33 cellular contexts compared by ENCODE assay signal in the genomic region with DNA sequence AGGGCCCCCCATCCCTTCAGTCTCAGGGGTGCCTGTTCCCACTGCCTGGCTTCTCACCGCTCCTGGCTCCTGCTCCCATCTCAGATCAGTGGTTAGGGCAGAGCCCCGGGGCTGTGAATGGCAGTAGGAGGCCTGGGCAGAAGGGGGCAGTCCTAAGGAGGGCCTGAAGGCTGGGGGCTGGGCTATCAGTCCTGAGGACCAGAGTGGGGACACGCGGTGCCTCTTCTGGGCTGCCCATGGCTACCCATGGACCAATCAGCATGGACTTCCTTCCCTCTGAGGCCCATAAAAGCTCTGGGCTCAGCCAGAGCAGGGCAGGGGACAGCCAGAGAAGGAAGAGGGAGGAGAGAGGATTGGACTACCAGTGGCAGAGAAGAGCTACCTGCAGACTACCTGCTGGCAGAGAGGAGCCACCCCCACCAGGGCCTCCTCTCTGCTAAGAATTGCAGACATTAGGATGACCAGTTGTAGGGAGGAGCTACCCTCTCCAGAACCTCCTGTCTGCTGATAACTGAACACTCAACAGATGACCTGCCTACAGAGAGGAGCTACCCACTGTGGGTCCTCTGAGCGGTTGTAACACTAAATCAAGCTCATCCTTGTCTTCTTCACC. TPM values are rescaled to one million over a fixed set of nuclear protein-coding genes. Genes with fewer than 3 reads are reported as not detected.
"Had no signal": no experiment of that assay in that cellular context is flagged by ENCODE, and none has a peak within 500 bp of the region (broad histone marks: within the 10 kb centered on the region; RNA-seq: fewer than 3 reads in every experiment).

No MANE protein-coding gene starts in this region.

- H3K4me3 ChIP-seq: adrenal gland, MG63, SJCRH30, SK-N-MC had no signal

- H3K4me1 ChIP-seq: adrenal gland, SJCRH30 had no signal

- H3K27me3 ChIP-seq: adrenal gland, SJCRH30 had no signal

- H3K9me3 Mint-ChIP-seq: activated CD4-positive, alpha-beta memory T cell treated with anti-CD3 and anti-CD28 coated beads for 36 hours; activated naive CD4-positive, alpha-beta T cell treated with anti-CD3 and anti-CD28 coated beads for 36 hours; activated naive CD4-positive, alpha-beta T cell treated with anti-CD3 and anti-CD28 coated beads, Interleukin-2, amount 50 U/mL, for 72 hours; activated T-cell treated with anti-CD3 and anti-CD28 coated beads, Interleukin-2, amount 50 U/mL, for 4 hours; activated T-helper 1 cell treated with anti-CD3 and anti-CD28 coated beads, Interleukin-12 subunit alpha, Interleukin-12 subunit beta, Interleukin-2, Interleukin-4 antibody, amounts not matched to agents 30 ng/mL and 10 ng/mL and 1 ng/mL, durations not matched to agents 14 hours and 24 hours and 36 hours; T-helper 1 cell treated with Interleukin-12 subunit alpha and Interleukin-12 subunit beta and Interleukin-4 antibody, amounts not matched to agents 30 μg/mL and 1 μg/mL, for 36 hours; T-helper 2 cell treated with Interferon-gamma antibody and Interleukin-4, amounts not matched to agents 5 μg/mL and 100 μg/mL, for 36 hours had no signal

- H3K9me3 ChIP-seq: adrenal gland, MG63, SJCRH30 had no signal

- H3K27ac ChIP-seq: adrenal gland, SJCRH30, SK-N-MC had no signal

- H3K27me3 Mint-ChIP-seq: activated CD4-positive, alpha-beta memory T cell treated with anti-CD3 and anti-CD28 coated beads for 36 hours; activated CD4-positive, alpha-beta T cell treated with anti-CD3 and anti-CD28 coated beads for 36 hours had no signal

- H3K36me3 Mint-ChIP-seq: activated CD4-positive, alpha-beta memory T cell treated with anti-CD3 and anti-CD28 coated beads for 36 hours; activated naive CD4-positive, alpha-beta T cell treated with anti-CD3 and anti-CD28 coated beads, Interleukin-2, amount 50 U/mL, for 72 hours; brain had no signal

- DNase-seq: activated CD4-positive, alpha-beta memory T cell treated with anti-CD3 and anti-CD28 coated beads for 36 hours; activated CD4-positive, alpha-beta T cell treated with anti-CD3 and anti-CD28 coated beads for 36 hours; activated CD4-positive, alpha-beta T cell treated with anti-CD3 and anti-CD28 coated beads, Interleukin-2, amount 50 U/mL, for 1 hour; activated CD8-positive, alpha-beta memory T cell treated with anti-CD3 and anti-CD28 coated beads, Interleukin-2, amount 50 U/mL, for 4 hours; activated gamma-delta T cell treated with Interleukin-2 at 50 U/mL for 16 hours; activated naive CD4-positive, alpha-beta T cell treated with anti-CD3 and anti-CD28 coated beads for 36 hours; activated T-cell treated with anti-CD3 and anti-CD28 coated beads for 4 hours; activated T-cell treated with anti-CD3 and anti-CD28 coated beads, Interleukin-2, amount 50 U/mL, for 4 hours; adrenal gland; central memory CD4-positive, alpha-beta T cell; MG63; NCI-H1048; NCI-H1105 treated with DMSO at 0.1 percent for 48 hours; NCI-H1436; NCI-H1694; NCI-H1930; NCI-H2081 treated with DMSO at 0.1 percent for 48 hours; NCI-H226; NCI-H446 treated with DMSO at 0.1 percent for 48 hours; NCI-H524 treated with DMSO at 0.1 percent for 48 hours; SHP77; SJCRH30 had no signal

- H3K4me3 Mint-ChIP-seq: activated CD4-positive, alpha-beta memory T cell treated with anti-CD3 and anti-CD28 coated beads for 36 hours; activated CD4-positive, alpha-beta T cell treated with anti-CD3 and anti-CD28 coated beads for 36 hours; activated naive CD4-positive, alpha-beta T cell treated with anti-CD3 and anti-CD28 coated beads for 36 hours; activated T-cell treated with anti-CD3 and anti-CD28 coated beads, Interleukin-2, amount 50 U/mL, for 4 hours; activated T-helper 1 cell treated with anti-CD3 and anti-CD28 coated beads, Interleukin-12 subunit alpha, Interleukin-12 subunit beta, Interleukin-2, Interleukin-4 antibody, amounts not matched to agents 30 ng/mL and 10 ng/mL and 1 ng/mL, durations not matched to agents 14 hours and 24 hours and 36 hours; brain; T-helper 1 cell treated with Interleukin-12 subunit alpha and Interleukin-12 subunit beta and Interleukin-4 antibody, amounts not matched to agents 30 μg/mL and 1 μg/mL, for 36 hours; T-helper 2 cell treated with Interferon-gamma antibody and Interleukin-4, amounts not matched to agents 5 μg/mL and 100 μg/mL, for 36 hours had no signal

- ATAC-seq: activated CD4-positive, alpha-beta T cell treated with anti-CD3 and anti-CD28 coated beads for 36 hours; activated CD4-positive, CD25-positive, alpha-beta regulatory T cell treated with anti-CD3 and anti-CD28 coated beads, Interleukin-2, amount 50 U/mL, for 24 hours; activated naive CD4-positive, alpha-beta T cell treated with anti-CD3 and anti-CD28 coated beads, Interleukin-2, amount 50 U/mL, for 72 hours; activated T-cell treated with anti-CD3 and anti-CD28 coated beads, Interleukin-2, amount 50 U/mL, for 4 hours; Panc1 had no signal

- H3K27ac Mint-ChIP-seq: activated CD4-positive, alpha-beta T cell treated with anti-CD3 and anti-CD28 coated beads for 36 hours; activated naive CD4-positive, alpha-beta T cell treated with anti-CD3 and anti-CD28 coated beads for 36 hours; activated T-helper 1 cell treated with anti-CD3 and anti-CD28 coated beads, Interleukin-12 subunit alpha, Interleukin-12 subunit beta, Interleukin-2, Interleukin-4 antibody, amounts not matched to agents 30 ng/mL and 10 ng/mL and 1 ng/mL, durations not matched to agents 14 hours and 24 hours and 36 hours; brain; T-helper 1 cell treated with Interleukin-12 subunit alpha and Interleukin-12 subunit beta and Interleukin-4 antibody, amounts not matched to agents 30 μg/mL and 1 μg/mL, for 36 hours; T-helper 2 cell treated with Interferon-gamma antibody and Interleukin-4, amounts not matched to agents 5 μg/mL and 100 μg/mL, for 36 hours had no signal

- FAIRE-seq: bronchial epithelial cell, TTC549 had no signal

- H3K36me3 ChIP-seq: adrenal gland, MG63, SJCRH30 had no signal

RNA-seq across cellular contexts. Expression of a gene that starts 23.4 kb away (rescaled TPM):
- total RNA-seq: activated CD4-positive, alpha-beta memory T cell treated with anti-CD3 and anti-CD28 coated beads for 36 hours; activated CD4-positive, alpha-beta T cell treated with anti-CD3 and anti-CD28 coated beads for 36 hours; activated naive CD4-positive, alpha-beta T cell treated with anti-CD3 and anti-CD28 coated beads for 36 hours; activated naive CD4-positive, alpha-beta T cell treated with anti-CD3 and anti-CD28 coated beads, Interleukin-2, amount 50 U/mL, for 72 hours; activated T-cell treated with anti-CD3 and anti-CD28 coated beads, Interleukin-2, amount 50 U/mL, for 4 hours; activated T-helper 1 cell treated with anti-CD3 and anti-CD28 coated beads, Interleukin-12 subunit alpha, Interleukin-12 subunit beta, Interleukin-2, Interleukin-4 antibody, amounts not matched to agents 30 ng/mL and 10 ng/mL and 1 ng/mL, durations not matched to agents 14 hours and 24 hours and 36 hours; bronchial epithelial cell; SJCRH30 had no signal

RNA-seq across cellular contexts. Expression of a gene that starts 35.6 kb away (rescaled TPM):
- total RNA-seq: RPMI7951 had no signal
